In the genomic region with DNA sequence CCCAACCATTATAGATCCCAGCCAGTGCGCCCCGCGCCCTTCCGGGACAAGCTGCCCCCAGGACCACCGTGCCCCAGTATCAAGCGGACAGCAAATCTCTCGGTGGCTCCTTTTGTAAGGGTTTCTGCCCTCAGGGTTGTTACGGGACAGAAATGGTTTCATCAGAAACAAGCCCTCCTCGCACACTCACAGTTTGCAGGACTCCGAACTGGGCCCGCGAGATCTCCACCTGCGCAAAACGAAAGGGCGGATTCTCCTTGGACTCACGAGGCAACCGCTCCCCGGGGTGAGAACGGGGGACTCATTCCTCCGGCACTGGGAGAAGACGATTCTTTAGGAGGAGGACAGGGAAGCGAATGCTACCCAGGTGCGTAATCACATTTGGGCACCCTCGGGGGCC, we compare ENCODE assay signal across 13 cellular contexts. TPM values are rescaled to one million over a fixed set of nuclear protein-coding genes. Genes with fewer than 3 reads are reported as not detected.
DNase-seq lines count a peak whose midpoint lies in the region; ATAC-seq, FAIRE-seq and TF ChIP-seq lines count a peak whose summit lies in the region.
"Had no signal": no experiment of that assay in that cellular context is flagged by ENCODE, and none has a peak within 500 bp of the region (broad histone marks: within the 10 kb centered on the region; RNA-seq: fewer than 3 reads in every experiment).

No MANE protein-coding gene starts in this region.

- peak overlapping the region; percentile 9 for H3K9ac ChIP-seq in mucosa of stomach (ENCODE audit: low read length)

- WGBS in urinary bladder, result 25% methylated on average over 24 of the region's 24 CpGs

- TF ChIP-seq CTCF in cardiac muscle cell (IDR thresholded peaks at IDR 0.05; ENCODE audit: low read depth, low read length) (no peak), bronchial epithelial cell (IDR thresholded peaks at IDR 0.05; ENCODE audit: insufficient read depth, low read length, severe bottlenecking) (no peak)

- H3K9me3 ChIP-seq in cardiac muscle cell (ENCODE audit: low read depth) (no peaks in the 10 kb centered on the region), mucosa of stomach (ENCODE audit: control insufficient read depth, low read length) (no peaks in the 10 kb centered on the region)

- H3K36me3 ChIP-seq in cardiac muscle cell (no peaks in the 10 kb centered on the region), bronchial epithelial cell (ENCODE audit: control insufficient read depth, insufficient read depth, low read length) (peaks cover 4% of the 10 kb centered on the region), mucosa of stomach (ENCODE audit: control insufficient read depth, insufficient read depth, low read length) (no peaks in the 10 kb centered on the region), urinary bladder (ENCODE audit: insufficient read depth) (peaks cover 1% of the 10 kb centered on the region)

- DNase-seq in cardiac muscle cell (ENCODE audit: low read depth in 1 of 2, low spot score in 1 of 2) (no peak), Right ventricle myocardium inferior (ENCODE audit: missing footprints) (no peak), bronchial epithelial cell (ENCODE audit: low read depth) (no peak), GM03348 (ENCODE audit: low spot score) (no peak)
- DNase-seq in stimulated activated naive CD4-positive, alpha-beta T cell treated with Interleukin-2 at 50 U/mL for 16 hours (lab: John Stamatoyannopoulos, UW), result no peak
- DNase-seq: activated naive CD4-positive, alpha-beta T cell treated with Interleukin-2 at 50 U/mL for 16 hours; CD4-positive, alpha-beta T cell; NCI-H187 treated with DMSO at 0.1 percent for 48 hours had no signal

- H3K27ac ChIP-seq in cardiac muscle cell (no peak overlapping the region), urinary bladder (ENCODE audit: low read depth) (no peak overlapping the region)
- H3K27ac ChIP-seq: SK-N-MC had no signal

- H3K4me1 ChIP-seq in cardiac muscle cell (ENCODE audit: low read depth) (no peaks in the 10 kb centered on the region), mucosa of stomach (ENCODE audit: control insufficient read depth, insufficient read depth, low read length) (peaks cover 35% of the 10 kb centered on the region), urinary bladder (ENCODE audit: insufficient read depth) (no peaks in the 10 kb centered on the region)

- H3K27me3 ChIP-seq in cardiac muscle cell (peaks cover 28% of the 10 kb centered on the region), bronchial epithelial cell (ENCODE audit: control insufficient read depth, insufficient read depth, low read length) (no peaks in the 10 kb centered on the region), mucosa of stomach (ENCODE audit: control insufficient read depth, insufficient read depth, low read length) (no peaks in the 10 kb centered on the region)

- H3K4me3 ChIP-seq in cardiac muscle cell (peak overlapping the region; percentile 42), bronchial epithelial cell (ENCODE audit: low read depth, low read length) (peak overlapping the region; percentile 58), mucosa of stomach (ENCODE audit: low read length) (peak overlapping the region; percentile 19), urinary bladder (ENCODE audit: low read depth, low read length) (peak overlapping the region; percentile 77)

- FAIRE-seq in bronchial epithelial cell (lab: Jason Lieb, UNC), result no peak
- FAIRE-seq: islet of Langerhans had no signal

- intact Hi-C loops in Right ventricle myocardium inferior (cut with DNase I), result loop anchor here (5.0 kb wide), 1 partner anchor 41 kb away; no protein-coding TSS in a partner anchor

- ATAC-seq in Right ventricle myocardium inferior, result no peak
- no peak for ATAC-seq in HG03520 (IDR thresholded peaks at IDR 0.05; ENCODE audit: unreplicated experiment)

RNA-seq across cellular contexts. Expression of a gene that starts 51.1 kb away (rescaled TPM):
- 29.8 and 41.4 TPM in 2 replicates for total RNA-seq in cardiac muscle cell
- polyA plus RNA-seq in cardiac muscle cell, result 13.7 and 20.1 TPM in 2 replicates
- 18.7 TPM for total RNA-seq in Right ventricle myocardium inferior
- total RNA-seq in bronchial epithelial cell, result 5.5 and 9.9 TPM in 2 replicates
- total RNA-seq in urinary bladder, result 32.6 TPM
- 26.6 TPM for polyA plus RNA-seq in urinary bladder

RNA-seq across cellular contexts. Expression of a gene that starts 54.5 kb away (rescaled TPM):
- total RNA-seq in cardiac muscle cell (13.6 and 17.4 TPM in 2 replicates), Right ventricle myocardium inferior (49.0 TPM), bronchial epithelial cell (44.0 and 69.6 TPM in 2 replicates), urinary bladder (53.5 TPM)
- polyA plus RNA-seq in cardiac muscle cell (10.2 and 20.1 TPM in 2 replicates), urinary bladder (2.7 TPM)

Comparison
In these comparisons a context has a peak if more than half of its experiments do, and no peak if none do; other contexts are left out.
1. H3K4me3 ChIP-seq: peak in every context shown above with its lines; median percentile 77 in urinary bladder; 58 in bronchial epithelial cell; 42 in cardiac muscle cell; 19 in mucosa of stomach.